Comparison of ENCODE assay signal across 9 cellular contexts in genomic region chr1:6419803-6420593, GRCh38. TPM values are rescaled to one million over a fixed set of nuclear protein-coding genes. Genes with fewer than 3 reads are reported as not detected.
DNase-seq lines count a peak whose midpoint lies in the region; ATAC-seq, FAIRE-seq and TF ChIP-seq lines count a peak whose summit lies in the region.
"Had no signal": no experiment of that assay in that cellular context is flagged by ENCODE, and none has a peak within 500 bp of the region (broad histone marks: within the 10 kb centered on the region; RNA-seq: fewer than 3 reads in every experiment).

HES2 (minus strand) TSS chr1:6419919; CDS start chr1:6419820, 99 bp downstream.

- DNase-seq in DMS 273 (lab: John Stamatoyannopoulos, UW; ENCODE audit: unreplicated experiment) (peak; percentile 68), DMS 273 treated with DMSO at 0.1 percent for 48 hours (lab: John Stamatoyannopoulos, UW) (no peak), hepatocyte (ENCODE audit: low spot score) (peak; percentile 48), GM12891 (ENCODE audit: insufficient read length, low spot score) (no peak)
- peak; percentile 25 to 29 for DNase-seq in activated T-cell treated with anti-CD3 and anti-CD28 coated beads, Interleukin-2, amount 50 U/mL, for 72 hours

- FAIRE-seq in GM12891 (lab: Jason Lieb, UNC), result no peak

- H3K27ac ChIP-seq in hepatocyte (no peak within 1 kb of the TSS), skin epidermis (peak within 1 kb of the TSS in 17 of 21 experiments; percentile 17 to 84 (median 64))
- H3K27ac ChIP-seq: 22Rv1 had no signal

- TF ChIP-seq POLR2A in GM12891 (IDR thresholded peaks at IDR 0.05; ENCODE audit: low read depth, low read length), result no peak

- H3K4me3 ChIP-seq in hepatocyte, result peak within 1 kb of the TSS; percentile 10
- H3K4me3 ChIP-seq in skin epidermis, result peak within 1 kb of the TSS; percentile 25 to 53 (median 37)

- H3K9me3 ChIP-seq in hepatocyte (ENCODE audit: low read depth), result no peaks in the 10 kb centered on the region

- H3K27ac Mint-ChIP-seq in activated T-cell treated with anti-CD3 and anti-CD28 coated beads, Interleukin-2, amount 50 U/mL, for 72 hours, result no peak within 1 kb of the TSS

- H4K20me1 ChIP-seq in hepatocyte (ENCODE audit: insufficient read depth, poor library complexity, severe bottlenecking), result no peaks in the 10 kb centered on the region

- peaks cover 85% of the 10 kb centered on the region for H3K27me3 ChIP-seq in hepatocyte

- no peaks in the 10 kb centered on the region for H3K36me3 Mint-ChIP-seq in activated T-cell treated with anti-CD3 and anti-CD28 coated beads, Interleukin-2, amount 50 U/mL, for 72 hours (ENCODE audit: insufficient read depth in 2 of 2)

- no peaks in the 10 kb centered on the region for H3K9me3 Mint-ChIP-seq in activated T-cell treated with anti-CD3 and anti-CD28 coated beads, Interleukin-2, amount 50 U/mL, for 72 hours

- H3K27me3 Mint-ChIP-seq in activated T-cell treated with anti-CD3 and anti-CD28 coated beads, Interleukin-2, amount 50 U/mL, for 72 hours (ENCODE audit: low read depth), result peaks cover 64% of the 10 kb centered on the region

- H2AFZ ChIP-seq in hepatocyte, result peak within 1 kb of the TSS; percentile 56

- 7% methylated on average over 48 of the region's 72 CpGs for WGBS in hepatocyte (ENCODE audit: low lambda C conversion rate, missing lambda C conversion rate)

- H3K4me3 Mint-ChIP-seq in activated T-cell treated with anti-CD3 and anti-CD28 coated beads, Interleukin-2, amount 50 U/mL, for 72 hours, result peak within 1 kb of the TSS; percentile 47 to 67

- H3K79me2 ChIP-seq in hepatocyte, result no peaks in the 10 kb centered on the region

- peak within 1 kb of the TSS; percentile 88 for H3K4me2 ChIP-seq in hepatocyte

- peak; percentile 24 to 27 for ATAC-seq in activated T-cell treated with anti-CD3 and anti-CD28 coated beads, Interleukin-2, amount 50 U/mL, for 72 hours (replicated peaks in 1 of 2)
- ATAC-seq in HG03469 (IDR thresholded peaks at IDR 0.05; ENCODE audit: unreplicated experiment) (no peak), HG03175 (IDR thresholded peaks at IDR 0.05; ENCODE audit: unreplicated experiment) (no peak)

- no peaks in the 10 kb centered on the region for H3K9me2 ChIP-seq in hepatocyte (replicated peaks; ENCODE audit: insufficient read depth)

- peaks cover 20% of the 10 kb centered on the region for H3K4me1 Mint-ChIP-seq in activated T-cell treated with anti-CD3 and anti-CD28 coated beads, Interleukin-2, amount 50 U/mL, for 72 hours (ENCODE audit: low read depth)

- no peaks in the 10 kb centered on the region for H3K36me3 ChIP-seq in hepatocyte (replicated peaks; ENCODE audit: insufficient read depth, low read depth)

- TF ChIP-seq CTCF in hepatocyte (IDR thresholded peaks at IDR 0.05; ENCODE audit: poor library complexity), result no peak

- peaks cover 26% of the 10 kb centered on the region for H3K4me1 ChIP-seq in hepatocyte (ENCODE audit: insufficient read depth)

TF ChIP-seq in GM12891, 5 proteins besides CTCF, POLR2A, EP300 and RAD21:
- TF ChIP-seq PAX5 (IDR thresholded peaks at IDR 0.05; ENCODE audit: insufficient read depth, low read length, severe bottlenecking) (no peak), POLR2AphosphoS5 (IDR thresholded peaks at IDR 0.05; ENCODE audit: low read depth, low read length) (no peak), TAF1 (IDR thresholded peaks at IDR 0.05; ENCODE audit: low read depth, low read length) (no peak), SPI1 (IDR thresholded peaks at IDR 0.05; ENCODE audit: low read depth, low read length) (no peak), POU2F2 (IDR thresholded peaks at IDR 0.05; ENCODE audit: low read depth, low read length) (no peak)

RNA-seq across cellular contexts. Expression of gene HES2, which starts in this region (rescaled TPM):
- total RNA-seq in activated T-cell treated with anti-CD3 and anti-CD28 coated beads, Interleukin-2, amount 50 U/mL, for 72 hours, result 1 to 10 TPM in 1 of 2 donors, under 1 TPM in 1; 0.44 to 1.2 TPM
- 0.27 and 0.44 TPM in 2 replicates for total RNA-seq in hepatocyte
- polyA plus RNA-seq in hepatocyte, result 0.36 and 1.2 TPM in 2 replicates
- 0.85 TPM for polyA plus RNA-seq in GM12891 (2012; ENCODE audit: low read depth, missing spikeins)

Comparison
In these comparisons a context has a peak if more than half of its experiments do, and no peak if none do; other contexts are left out.
1. DNase-seq: peak in DMS 273 (single experiment), activated T-cell treated with anti-CD3 and anti-CD28 coated beads, Interleukin-2, amount 50 U/mL, for 72 hours (2 of 2) and hepatocyte (single experiment); none in DMS 273 treated with DMSO at 0.1 percent for 48 hours (single experiment) and GM12891 (single experiment).
2. ATAC-seq: peak in activated T-cell treated with anti-CD3 and anti-CD28 coated beads, Interleukin-2, amount 50 U/mL, for 72 hours (2 of 2); none in HG03469 (single experiment) and HG03175 (single experiment).